28 cellular contexts compared by ENCODE assay signal in the genomic region with DNA sequence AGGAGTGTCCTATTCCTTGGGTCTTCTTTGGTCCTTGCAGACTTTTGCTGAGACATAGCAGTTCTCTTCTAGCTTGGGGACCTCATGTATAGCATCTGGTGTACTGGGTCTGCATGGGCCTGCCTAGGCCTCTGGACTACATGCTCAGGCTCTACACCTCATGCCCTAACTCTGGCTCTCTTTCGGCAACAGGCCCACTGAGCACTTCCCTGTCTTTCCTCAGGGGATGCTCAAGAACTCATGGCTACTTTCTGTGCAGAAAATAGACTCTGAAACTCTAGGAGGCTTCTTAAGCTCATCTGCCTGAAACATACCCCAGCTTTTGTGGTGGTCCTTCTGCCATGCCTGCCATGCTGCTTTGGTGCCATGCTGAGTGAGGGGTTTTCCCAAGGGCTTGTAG.
"Had no signal": no experiment of that assay in that cellular context is flagged by ENCODE, and none has a peak within 500 bp of the region (broad histone marks: within the 10 kb centered on the region; RNA-seq: fewer than 3 reads in every experiment).

No MANE protein-coding gene starts in this region.

- H3K27ac ChIP-seq: ascending aorta, breast epithelium, cardiac muscle cell, colonic mucosa, epithelial cell of prostate, esophagus squamous epithelium, gastroesophageal sphincter had no signal

- H3K9me3 Mint-ChIP-seq: activated CD4-positive, alpha-beta memory T cell treated with anti-CD3 and anti-CD28 coated beads, Interleukin-2, amount 10 ng/mL, durations not matched to agents 7 days and 5 days; activated CD4-positive, alpha-beta T cell treated with anti-CD3 and anti-CD28 coated beads, Interleukin-2, amount 10 ng/mL, durations not matched to agents 7 days and 5 days; activated naive CD4-positive, alpha-beta T cell treated with anti-CD3 and anti-CD28 coated beads for 36 hours; activated naive CD4-positive, alpha-beta T cell treated with anti-CD3 and anti-CD28 coated beads, Interleukin-2, amount 50 U/mL, for 24 hours; activated naive CD8-positive, alpha-beta T cell treated with anti-CD3 and anti-CD28 coated beads for 36 hours; activated T-cell treated with anti-CD3 and anti-CD28 coated beads, Interleukin-2, amount 50 U/mL, for 4 hours; activated T-helper 2 cell treated with anti-CD3 and anti-CD28 coated beads, Interferon-gamma antibody, Interleukin-2, Interleukin-4, amounts not matched to agents 10 μg/mL and 5 μg/mL and 100 μg/mL, durations not matched to agents 14 hours and 24 hours and 36 hours; brain had no signal

- H3K27ac Mint-ChIP-seq: activated CD4-positive, alpha-beta memory T cell treated with anti-CD3 and anti-CD28 coated beads, Interleukin-2, amount 10 ng/mL, durations not matched to agents 7 days and 5 days; activated CD4-positive, alpha-beta T cell treated with anti-CD3 and anti-CD28 coated beads, Interleukin-2, amount 10 ng/mL, durations not matched to agents 7 days and 5 days; activated naive CD4-positive, alpha-beta T cell treated with anti-CD3 and anti-CD28 coated beads for 36 hours; activated naive CD4-positive, alpha-beta T cell treated with anti-CD3 and anti-CD28 coated beads, Interleukin-2, amount 50 U/mL, for 24 hours; activated naive CD8-positive, alpha-beta T cell treated with anti-CD3 and anti-CD28 coated beads for 36 hours; activated T-helper 2 cell treated with anti-CD3 and anti-CD28 coated beads, Interferon-gamma antibody, Interleukin-2, Interleukin-4, amounts not matched to agents 10 μg/mL and 5 μg/mL and 100 μg/mL, durations not matched to agents 14 hours and 24 hours and 36 hours; brain had no signal

- H3K36me3 ChIP-seq: ascending aorta, breast epithelium, cardiac muscle cell, colonic mucosa, esophagus squamous epithelium, gastroesophageal sphincter had no signal

- DNase-seq: activated CD4-positive, alpha-beta memory T cell treated with anti-CD3 and anti-CD28 coated beads, Interleukin-2, amount 10 ng/mL, durations not matched to agents 7 days and 5 days; activated CD4-positive, alpha-beta T cell treated with anti-CD3 and anti-CD28 coated beads for 1 hour; activated CD4-positive, alpha-beta T cell treated with anti-CD3 and anti-CD28 coated beads for 4 hours; activated CD4-positive, alpha-beta T cell treated with anti-CD3 and anti-CD28 coated beads, Interleukin-2, amount 10 ng/mL, durations not matched to agents 7 days and 5 days; activated CD4-positive, alpha-beta T cell treated with anti-CD3 and anti-CD28 coated beads, Interleukin-2, amount 50 U/mL, for 4 hours; activated CD8-positive, alpha-beta memory T cell treated with anti-CD3 and anti-CD28 coated beads, Interleukin-2, amount 50 U/mL, for 48 hours; activated effector memory CD4-positive, alpha-beta T cell treated with anti-CD3 and anti-CD28 coated beads, Interleukin-2, amount 50 U/mL, for 16 hours; activated naive CD4-positive, alpha-beta T cell treated with anti-CD3 and anti-CD28 coated beads for 36 hours; activated naive CD8-positive, alpha-beta T cell treated with anti-CD3 and anti-CD28 coated beads for 36 hours; activated T-cell treated with anti-CD3 and anti-CD28 coated beads for 4 hours; activated T-cell treated with anti-CD3 and anti-CD28 coated beads, Interleukin-2, amount 50 U/mL, for 4 hours; central memory CD4-positive, alpha-beta T cell; cerebellar nuclear complex; colonic mucosa; effector CD8-positive, alpha-beta T cell; esophagus squamous epithelium; foreskin melanocyte; T-helper 2 cell had no signal

- H3K27me3 ChIP-seq: ascending aorta, breast epithelium, cardiac muscle cell, colonic mucosa, esophagus squamous epithelium, gastroesophageal sphincter had no signal

- H3K27me3 Mint-ChIP-seq: activated CD4-positive, alpha-beta memory T cell treated with anti-CD3 and anti-CD28 coated beads, Interleukin-2, amount 10 ng/mL, durations not matched to agents 7 days and 5 days; activated CD4-positive, alpha-beta T cell treated with anti-CD3 and anti-CD28 coated beads, Interleukin-2, amount 10 ng/mL, durations not matched to agents 7 days and 5 days; brain had no signal

- H3K36me3 Mint-ChIP-seq: activated naive CD4-positive, alpha-beta T cell treated with anti-CD3 and anti-CD28 coated beads, Interleukin-2, amount 50 U/mL, for 24 hours; activated naive CD8-positive, alpha-beta T cell treated with anti-CD3 and anti-CD28 coated beads for 36 hours; brain had no signal

- H3K9me3 ChIP-seq: ascending aorta, breast epithelium, colonic mucosa, esophagus squamous epithelium, gastroesophageal sphincter had no signal

- H3K4me1 Mint-ChIP-seq: activated CD4-positive, alpha-beta memory T cell treated with anti-CD3 and anti-CD28 coated beads, Interleukin-2, amount 10 ng/mL, durations not matched to agents 7 days and 5 days; activated CD4-positive, alpha-beta T cell treated with anti-CD3 and anti-CD28 coated beads, Interleukin-2, amount 10 ng/mL, durations not matched to agents 7 days and 5 days; activated naive CD4-positive, alpha-beta T cell treated with anti-CD3 and anti-CD28 coated beads, Interleukin-2, amount 50 U/mL, for 24 hours; activated naive CD8-positive, alpha-beta T cell treated with anti-CD3 and anti-CD28 coated beads for 36 hours had no signal

- H3K4me3 ChIP-seq: ascending aorta, breast epithelium, cardiac muscle cell, colonic mucosa, esophagus squamous epithelium, gastroesophageal sphincter had no signal

- H3K4me1 ChIP-seq: ascending aorta, breast epithelium, colonic mucosa, esophagus squamous epithelium, gastroesophageal sphincter had no signal

- H3K4me3 Mint-ChIP-seq: activated CD4-positive, alpha-beta memory T cell treated with anti-CD3 and anti-CD28 coated beads, Interleukin-2, amount 10 ng/mL, durations not matched to agents 7 days and 5 days; activated CD4-positive, alpha-beta T cell treated with anti-CD3 and anti-CD28 coated beads, Interleukin-2, amount 10 ng/mL, durations not matched to agents 7 days and 5 days; activated naive CD4-positive, alpha-beta T cell treated with anti-CD3 and anti-CD28 coated beads for 36 hours; activated naive CD4-positive, alpha-beta T cell treated with anti-CD3 and anti-CD28 coated beads, Interleukin-2, amount 50 U/mL, for 24 hours; activated naive CD8-positive, alpha-beta T cell treated with anti-CD3 and anti-CD28 coated beads for 36 hours; activated T-cell treated with anti-CD3 and anti-CD28 coated beads, Interleukin-2, amount 50 U/mL, for 4 hours; brain had no signal

- ATAC-seq: gastroesophageal sphincter had no signal

- FAIRE-seq: endometrium, endothelial cell of umbilical vein had no signal
